In genomic region chrX:107971636-107972035, GRCh38 we compare ENCODE assay signal across 24 cellular contexts. TPM values are rescaled to one million over a fixed set of nuclear protein-coding genes. Genes with fewer than 3 reads are reported as not detected.
"Had no signal": no experiment of that assay in that cellular context is flagged by ENCODE, and none has a peak within 500 bp of the region (broad histone marks: within the 10 kb centered on the region; RNA-seq: fewer than 3 reads in every experiment).

No MANE protein-coding gene starts in this region.

- H3K9me3 ChIP-seq: MG63, SK-N-SH had no signal

- H3K4me3 ChIP-seq: MG63 had no signal

- ATAC-seq: HepG2, Panc1, PC-3 had no signal

- H3K27me3 ChIP-seq: MG63 had no signal

- H3K27ac ChIP-seq: RWPE1 had no signal

- H3K9ac ChIP-seq: SK-N-SH had no signal

- FAIRE-seq: HepG2 had no signal

- H3K36me3 ChIP-seq: MG63 had no signal

- DNase-seq: IMR-90, Karpas-422, KG1, MG63, NCI-H1092, NCI-H1105 treated with DMSO at 0.1 percent for 48 hours, NCI-H1417 treated with DMSO at 0.1 percent for 48 hours, NCI-H146, NCI-H1694 treated with DMSO at 0.1 percent for 48 hours, NCI-H1930, NCI-H2081 treated with DMSO at 0.1 percent for 48 hours, NCI-H2171, NCI-H226, NCI-H446, NCI-H510A, NCI-H524 treated with DMSO at 0.1 percent for 48 hours, NCI-H69, NCI-H774, PC-3, SHP77, SK-N-SH had no signal

- H3K4me2 ChIP-seq: SK-N-SH had no signal

RNA-seq across cellular contexts. Expression of gene TEX13B, which starts 10.5 kb away (rescaled TPM):
- total RNA-seq: HepG2, IMR-90, PC-3 had no signal
- polyA plus RNA-seq: HepG2, IMR-90, SK-N-SH had no signal
